In genomic region chr20:24617757-24618450, GRCh38 we compare ENCODE assay signal across 1 cellular context.
TF ChIP-seq lines count a peak whose summit lies in the region.

No MANE protein-coding gene starts in this region.

TF ChIP-seq in GM23338, 12 proteins besides CTCF, POLR2A, EP300 and RAD21 (continued from another document):
- TF ChIP-seq ZNF462 (CRISPR knock-in tag; IDR thresholded peaks at IDR 0.05) (no peak), ETS1 (IDR thresholded peaks at IDR 0.05) (no peak), EZH2phosphoT487 (IDR thresholded peaks at IDR 0.05; ENCODE audit: unreplicated experiment) (no peak)
- TF ChIP-seq, protein P1, sequence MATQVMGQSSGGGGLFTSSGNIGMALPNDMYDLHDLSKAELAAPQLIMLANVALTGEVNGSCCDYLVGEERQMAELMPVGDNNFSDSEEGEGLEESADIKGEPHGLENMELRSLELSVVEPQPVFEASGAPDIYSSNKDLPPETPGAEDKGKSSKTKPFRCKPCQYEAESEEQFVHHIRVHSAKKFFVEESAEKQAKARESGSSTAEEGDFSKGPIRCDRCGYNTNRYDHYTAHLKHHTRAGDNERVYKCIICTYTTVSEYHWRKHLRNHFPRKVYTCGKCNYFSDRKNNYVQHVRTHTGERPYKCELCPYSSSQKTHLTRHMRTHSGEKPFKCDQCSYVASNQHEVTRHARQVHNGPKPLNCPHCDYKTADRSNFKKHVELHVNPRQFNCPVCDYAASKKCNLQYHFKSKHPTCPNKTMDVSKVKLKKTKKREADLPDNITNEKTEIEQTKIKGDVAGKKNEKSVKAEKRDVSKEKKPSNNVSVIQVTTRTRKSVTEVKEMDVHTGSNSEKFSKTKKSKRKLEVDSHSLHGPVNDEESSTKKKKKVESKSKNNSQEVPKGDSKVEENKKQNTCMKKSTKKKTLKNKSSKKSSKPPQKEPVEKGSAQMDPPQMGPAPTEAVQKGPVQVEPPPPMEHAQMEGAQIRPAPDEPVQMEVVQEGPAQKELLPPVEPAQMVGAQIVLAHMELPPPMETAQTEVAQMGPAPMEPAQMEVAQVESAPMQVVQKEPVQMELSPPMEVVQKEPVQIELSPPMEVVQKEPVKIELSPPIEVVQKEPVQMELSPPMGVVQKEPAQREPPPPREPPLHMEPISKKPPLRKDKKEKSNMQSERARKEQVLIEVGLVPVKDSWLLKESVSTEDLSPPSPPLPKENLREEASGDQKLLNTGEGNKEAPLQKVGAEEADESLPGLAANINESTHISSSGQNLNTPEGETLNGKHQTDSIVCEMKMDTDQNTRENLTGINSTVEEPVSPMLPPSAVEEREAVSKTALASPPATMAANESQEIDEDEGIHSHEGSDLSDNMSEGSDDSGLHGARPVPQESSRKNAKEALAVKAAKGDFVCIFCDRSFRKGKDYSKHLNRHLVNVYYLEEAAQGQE (IDR thresholded peaks at IDR 0.05; ENCODE audit: unreplicated experiment) = no peak
